In the genomic region with DNA sequence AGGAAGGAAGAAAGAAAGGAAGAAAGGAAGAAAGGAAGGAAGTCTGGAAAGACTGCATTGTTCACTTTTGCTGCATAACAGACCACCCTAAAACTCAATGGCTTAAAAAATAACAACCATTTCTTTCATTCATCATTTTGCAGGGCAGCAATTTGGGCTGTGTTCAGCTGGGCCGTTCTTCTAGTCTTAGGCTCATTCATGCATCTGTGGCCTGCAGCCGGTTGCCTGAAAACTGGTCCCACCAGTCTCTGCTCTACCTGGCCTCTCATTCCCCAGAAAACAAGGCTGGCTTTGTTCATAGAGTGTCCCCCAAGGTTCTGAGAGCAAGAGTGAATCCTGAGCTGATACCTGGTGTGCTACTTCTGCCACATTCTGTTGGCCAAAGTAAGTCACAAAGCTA, we compare ENCODE assay signal across 26 cellular contexts.
"Had no signal": no experiment of that assay in that cellular context is flagged by ENCODE, and none has a peak within 500 bp of the region (broad histone marks: within the 10 kb centered on the region; RNA-seq: fewer than 3 reads in every experiment).

No MANE protein-coding gene starts in this region.

- H3K4me1 ChIP-seq: ascending aorta, gastrocnemius medialis, upper lobe of right lung had no signal

- H3K9me3 ChIP-seq: adrenal gland, ascending aorta, esophagus squamous epithelium, gastrocnemius medialis, spleen, upper lobe of right lung had no signal

- H3K27ac ChIP-seq: adrenal gland, ascending aorta, brain microvascular endothelial cell, esophagus squamous epithelium, gastrocnemius medialis, spleen, upper lobe of right lung had no signal

- H3K36me3 ChIP-seq: adrenal gland, ascending aorta, brain microvascular endothelial cell, esophagus squamous epithelium, gastrocnemius medialis, spleen, upper lobe of right lung had no signal

- ATAC-seq: activated CD4-positive, alpha-beta T cell treated with anti-CD3 and anti-CD28 coated beads for 36 hours; effector memory CD8-positive, alpha-beta T cell; gastrocnemius medialis; left cardiac atrium; upper lobe of right lung had no signal

- H3K4me3 Mint-ChIP-seq: activated B cell treated with CpG ODN at 0.5 μM for 24 hours; activated CD4-positive, alpha-beta T cell treated with anti-CD3 and anti-CD28 coated beads for 36 hours; activated naive CD8-positive, alpha-beta T cell; activated T-cell treated with anti-CD3 and anti-CD28 coated beads, Interleukin-2, amount 50 U/mL, for 24 hours; effector memory CD8-positive, alpha-beta T cell; memory B cell had no signal

- H3K27ac Mint-ChIP-seq: activated B cell treated with CpG ODN at 0.5 μM for 24 hours; activated CD4-positive, alpha-beta T cell treated with anti-CD3 and anti-CD28 coated beads for 36 hours; activated naive CD8-positive, alpha-beta T cell; activated T-cell treated with anti-CD3 and anti-CD28 coated beads, Interleukin-2, amount 50 U/mL, for 24 hours; activated T-helper 2 cell treated with anti-CD3 and anti-CD28 coated beads, Interferon-gamma antibody, Interleukin-2, Interleukin-4, amounts not matched to agents 10 μg/mL and 5 μg/mL and 100 μg/mL, durations not matched to agents 14 hours and 24 hours and 36 hours; effector memory CD8-positive, alpha-beta T cell; memory B cell had no signal

- H3K27me3 Mint-ChIP-seq: activated B cell treated with CpG ODN at 0.5 μM for 24 hours; activated T-cell treated with anti-CD3 and anti-CD28 coated beads, Interleukin-2, amount 50 U/mL, for 24 hours; naive B cell had no signal

- H3K36me3 Mint-ChIP-seq: memory B cell, naive B cell had no signal

- DNase-seq: activated B cell treated with CpG ODN at 0.5 μM for 24 hours; activated CD4-positive, alpha-beta T cell treated with anti-CD3 and anti-CD28 coated beads for 36 hours; activated CD4-positive, alpha-beta T cell treated with anti-CD3 and anti-CD28 coated beads, Interleukin-2, amount 50 U/mL, for 4 hours; activated CD8-positive, alpha-beta memory T cell treated with anti-CD3 and anti-CD28 coated beads for 24 hours; activated CD8-positive, alpha-beta memory T cell treated with anti-CD3 and anti-CD28 coated beads, Interleukin-2, amount 50 U/mL, for 4 hours; activated naive CD4-positive, alpha-beta T cell; activated T-cell treated with anti-CD3 and anti-CD28 coated beads, Interleukin-2, amount 50 U/mL, for 24 hours; adrenal gland; brain microvascular endothelial cell; central memory CD4-positive, alpha-beta T cell; effector memory CD8-positive, alpha-beta T cell; esophagus squamous epithelium; gastrocnemius medialis; hypothalamus; left cardiac atrium; naive B cell; occipital lobe; retina; spleen; stimulated activated CD4-positive, alpha-beta T cell treated with anti-CD3 and anti-CD28 coated beads, Interleukin-4, amount 100 ng/mL, for 1 hour; stimulated activated naive CD4-positive, alpha-beta T cell treated with Interleukin-2 at 50 U/mL for 16 hours; upper lobe of right lung had no signal

- H3K4me3 ChIP-seq: adrenal gland, ascending aorta, esophagus squamous epithelium, gastrocnemius medialis, spleen, upper lobe of right lung had no signal

- H3K9me3 Mint-ChIP-seq: activated B cell treated with CpG ODN at 0.5 μM for 24 hours; activated T-cell treated with anti-CD3 and anti-CD28 coated beads, Interleukin-2, amount 50 U/mL, for 24 hours; activated T-helper 2 cell treated with anti-CD3 and anti-CD28 coated beads, Interferon-gamma antibody, Interleukin-2, Interleukin-4, amounts not matched to agents 10 μg/mL and 5 μg/mL and 100 μg/mL, durations not matched to agents 14 hours and 24 hours and 36 hours; effector memory CD8-positive, alpha-beta T cell; memory B cell had no signal
